1 cellular context compared by ENCODE assay signal in genomic region chr4:76712564-76712963, GRCh38.
TF ChIP-seq lines count a peak whose summit lies in the region.

No MANE protein-coding gene starts in this region.

TF ChIP-seq in IMR-90, 13 proteins besides CTCF, POLR2A, EP300 and RAD21:
- no peak for TF ChIP-seq USF2 (IDR thresholded peaks at IDR 0.05; ENCODE audit: low read depth, low read length)
- TF ChIP-seq CEBPB (IDR thresholded peaks at IDR 0.05; ENCODE audit: low read depth, low read length) = peak; percentile 79
